1 cellular context compared by ENCODE assay signal in genomic region chr7:43260980-43261878, GRCh38.
TF ChIP-seq lines count a peak whose summit lies in the region.

No MANE protein-coding gene starts in this region.

TF ChIP-seq in GM23338, 12 proteins besides CTCF, POLR2A, EP300 and RAD21 (continued from another document):
- no peak for TF ChIP-seq ETS1 (IDR thresholded peaks at IDR 0.05)
- no peak for TF ChIP-seq POLR2AphosphoS5 (IDR thresholded peaks at IDR 0.05; ENCODE audit: low read depth)
- no peak for TF ChIP-seq JUNB (IDR thresholded peaks at IDR 0.05; ENCODE audit: unreplicated experiment)
- no peak for TF ChIP-seq ZNF114 (CRISPR knock-in tag; IDR thresholded peaks at IDR 0.05)
- no peak for TF ChIP-seq CREB1 (CRISPR knock-in tag; IDR thresholded peaks at IDR 0.05; ENCODE audit: low read depth)
- no peak for TF ChIP-seq EZH2phosphoT487 (IDR thresholded peaks at IDR 0.05; ENCODE audit: unreplicated experiment)
- TF ChIP-seq STAT1 (IDR thresholded peaks at IDR 0.05; ENCODE audit: unreplicated experiment) = no peak
- no peak for TF ChIP-seq REST (IDR thresholded peaks at IDR 0.05; ENCODE audit: unreplicated experiment)
- TF ChIP-seq ZNF331 (CRISPR knock-in tag; IDR thresholded peaks at IDR 0.05; ENCODE audit: low read depth) = no peak
- no peak for TF ChIP-seq EZH2 (IDR thresholded peaks at IDR 0.05; ENCODE audit: low read depth, unreplicated experiment)
